10 cellular contexts compared by ENCODE assay signal in the genomic region with DNA sequence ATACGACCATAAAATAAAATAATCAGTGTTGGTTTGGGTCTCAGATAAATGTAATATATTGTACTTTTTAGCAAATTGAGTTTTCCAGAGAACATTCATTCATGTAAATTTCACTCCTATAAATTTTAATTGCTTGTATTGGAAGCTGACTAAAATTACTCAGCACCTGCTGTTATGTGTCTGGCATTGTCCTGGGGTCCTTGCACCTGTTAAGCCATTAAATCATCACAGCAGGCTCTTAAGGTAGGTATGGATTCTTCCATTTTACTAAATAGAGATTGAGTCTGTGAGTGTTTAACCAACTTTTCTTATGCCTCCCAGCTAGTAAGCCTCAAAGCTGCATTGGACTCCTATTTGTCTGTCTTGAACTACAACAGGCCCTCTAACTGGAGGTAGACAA.
A peak's percentile ranks its signal among the peaks of the same experiment; 100 is the strongest.
DNase-seq lines count a peak whose midpoint lies in the region; ATAC-seq, FAIRE-seq and TF ChIP-seq lines count a peak whose summit lies in the region.
"Had no signal": no experiment of that assay in that cellular context is flagged by ENCODE, and none has a peak within 500 bp of the region (broad histone marks: within the 10 kb centered on the region; RNA-seq: fewer than 3 reads in every experiment).

No MANE protein-coding gene starts in this region.

- POLR2A ChIA-PET in CD8-positive, alpha-beta memory T cell (lab: Charles Lee): no interaction called here
- POLR2A ChIA-PET in GM12878 (lab: Charles Lee): interaction anchor here (0.7 to 1.1 kb wide), 2 partner anchors 78 to 79 kb away, joined by 3 read pairs; no protein-coding TSS in a partner anchor

- H3K27ac Mint-ChIP-seq in CD8-positive, alpha-beta memory T cell: peak overlapping the region; percentile 49 to 99 (median 90)

- H3K79me2 ChIP-seq in GM12878 (ENCODE audit: control insufficient read depth, insufficient read depth, low read length): peaks cover 32% of the 10 kb centered on the region

- no peak overlapping the region for H3K27ac ChIP-seq in CD8-positive, alpha-beta memory T cell (ENCODE audit: low read depth, low read length)
- peak overlapping the region; percentile 79 for H3K27ac ChIP-seq in KOPT-K1 (ENCODE audit: low read depth, low read length, poor library complexity, severe bottlenecking)
- peak overlapping the region; percentile 65 for H3K27ac ChIP-seq in GM12878 (ENCODE audit: control insufficient read depth, insufficient read depth)
- no peak overlapping the region for H3K27ac ChIP-seq in ovary

- no peak for DNase-seq in CD8-positive, alpha-beta memory T cell
- DNase-seq in GM12878 (ENCODE audit: low read depth, low spot score) (no peak), ovary (no peak), COLO829 (ENCODE audit: low spot score) (no peak), GM19239 (ENCODE audit: insufficient read length, low spot score) (no peak), kidney tubule cell (ENCODE audit: low spot score) (no peak)
- DNase-seq: cortex of kidney, H9 had no signal

- TF ChIP-seq POLR2A in GM12878 (IDR thresholded peaks at IDR 0.05; ENCODE audit: low read depth, low read length) (no peak), ovary (IDR thresholded peaks at IDR 0.05) (no peak)

- intact Hi-C loops in GM12878 (cut with micrococcal nuclease; ENCODE audit: unreplicated experiment) (loop anchor here (5.0 to 10.0 kb wide), 3 partner anchors 33 to 180 kb away; no protein-coding TSS in a partner anchor), ovary (cut with DNase I) (no loop called here)

- H3K4me3 Mint-ChIP-seq in CD8-positive, alpha-beta memory T cell: peak overlapping the region; percentile 74 to 90 (median 85)
- H3K4me3 Mint-ChIP-seq: H9 had no signal

- CTCF ChIA-PET in CD8-positive, alpha-beta memory T cell (lab: Charles Lee): interaction anchor here (1.6 kb wide), 1 partner anchor 305 kb away, joined by 8 read pairs; no protein-coding TSS in a partner anchor
- CTCF ChIA-PET in GM12878 (lab: Yijun Ruan, JAX): interaction anchor here (1.0 to 1.3 kb wide), 3 partner anchors 34 to 225 kb away, joined by 3 read pairs; no protein-coding TSS in a partner anchor

- RAD21 ChIA-PET in GM12878 (lab: Charles Lee; ENCODE audit: unreplicated experiment): interaction anchor here (0.8 to 3.5 kb wide), 8 partner anchors 21 to 79 kb away, joined by 3 to 15 read pairs (median 6); no protein-coding TSS in a partner anchor

- no peaks in the 10 kb centered on the region for H4K20me1 ChIP-seq in GM12878 (ENCODE audit: control insufficient read depth, insufficient read depth)

- no peaks in the 10 kb centered on the region for H3K27me3 Mint-ChIP-seq in CD8-positive, alpha-beta memory T cell

- ATAC-seq in GM12878 (peak; percentile 43), HG02798 (IDR thresholded peaks at IDR 0.05; ENCODE audit: poor library complexity, unreplicated experiment) (no peak)

- peak overlapping the region; percentile 42 for H3K4me3 ChIP-seq in CD8-positive, alpha-beta memory T cell (ENCODE audit: low read length)
- peak overlapping the region; percentile 54; the same call in 1 of the 2 replicates for H3K4me3 ChIP-seq in GM12878
- peak overlapping the region; percentile 11 for H3K4me3 ChIP-seq in ovary

- no peak for FAIRE-seq in GM12878 (lab: Jason Lieb, UNC)
- FAIRE-seq in GM19239 (lab: Jason Lieb, UNC): no peak

- H3K9me3 ChIP-seq in CD8-positive, alpha-beta memory T cell (ENCODE audit: low read length): no peaks in the 10 kb centered on the region
- H3K9me3 ChIP-seq in KOPT-K1 (ENCODE audit: insufficient read depth, low read length, poor library complexity, severe bottlenecking): no peaks in the 10 kb centered on the region
- H3K9me3 ChIP-seq in GM12878 (replicated peaks; ENCODE audit: control insufficient read depth, insufficient read depth, low read length): no peaks in the 10 kb centered on the region
- no peaks in the 10 kb centered on the region for H3K9me3 ChIP-seq in ovary

- peaks cover 0 to 3% (median 0%) of the 10 kb centered on the region in 5 donors for H3K9me3 Mint-ChIP-seq in CD8-positive, alpha-beta memory T cell
- H3K9me3 Mint-ChIP-seq: H9 had no signal

- no peak for TF ChIP-seq RAD21 in GM12878 (IDR thresholded peaks at IDR 0.05; ENCODE audit: insufficient read depth, low read depth, low read length)

- H2AFZ ChIP-seq in GM12878 (ENCODE audit: control insufficient read depth, low read depth, low read length): no peak overlapping the region

- in situ Hi-C loops in GM12878 (cut with MboI): no loop called here

- H3K36me3 ChIP-seq in CD8-positive, alpha-beta memory T cell (ENCODE audit: insufficient read depth, low read length): no peaks in the 10 kb centered on the region
- H3K36me3 ChIP-seq in KOPT-K1 (ENCODE audit: insufficient read depth, low read length) (no peaks in the 10 kb centered on the region), GM12878 (ENCODE audit: control insufficient read depth in 2 of 2, insufficient read depth in 2 of 2, low read length in 1 of 2) (no peaks in the 10 kb centered on the region; a peak in 2 of 4 replicates), ovary (no peaks in the 10 kb centered on the region)

- H3K9ac ChIP-seq in GM12878 (ENCODE audit: control insufficient read depth, insufficient read depth, low read length): no peak overlapping the region

- no peaks in the 10 kb centered on the region for H3K27me3 ChIP-seq in CD8-positive, alpha-beta memory T cell (ENCODE audit: insufficient read depth, low read length, poor library complexity, severe bottlenecking)
- H3K27me3 ChIP-seq in GM12878 (replicated peaks in 1 of 2; ENCODE audit: control insufficient read depth in 2 of 2, insufficient read depth in 2 of 2, low read length in 1 of 2): no peaks in the 10 kb centered on the region
- no peaks in the 10 kb centered on the region for H3K27me3 ChIP-seq in ovary

- TF ChIP-seq CTCF in GM12878 (IDR thresholded peaks at IDR 0.05 in 2 of 3, conservative IDR thresholded peaks at IDR 0.05 in 1 of 3; ENCODE audit: control insufficient read depth in 2 of 3, extremely low read depth in 1 of 3, insufficient read depth in 1 of 3, low read depth in 3 of 3, low read length in 3 of 3): no peak
- no peak for TF ChIP-seq CTCF in ovary (IDR thresholded peaks at IDR 0.05)

- WGBS in GM12878 (ENCODE audit: insufficient coverage, insufficient replicate concordance, low lambda C conversion rate, missing lambda C conversion rate): 88% methylated on average over 1 of the region's 1 CpG
- WGBS in ovary, 3 donors: 9 to 26% (median 21%) methylated on average over 1 of the region's 1 CpG

- no peak for TF ChIP-seq EP300 in GM12878 (IDR thresholded peaks at IDR 0.05; ENCODE audit: borderline replicate concordance in 1 of 2, control insufficient read depth in 1 of 2, low read depth in 2 of 2, low read length in 2 of 2)
- no peak for TF ChIP-seq EP300 in ovary (IDR thresholded peaks at IDR 0.05)

- H3K36me3 Mint-ChIP-seq in CD8-positive, alpha-beta memory T cell: peaks cover 2 to 34% (median 4%) of the 10 kb centered on the region in 3 donors

- H3K4me1 ChIP-seq in CD8-positive, alpha-beta memory T cell (ENCODE audit: insufficient read depth, low read length): peaks cover 62% of the 10 kb centered on the region
- H3K4me1 ChIP-seq in GM12878 (ENCODE audit: control insufficient read depth, insufficient read depth, low read length) (peaks cover 6% of the 10 kb centered on the region; the same call in 1 of the 2 replicates), ovary (ENCODE audit: insufficient read depth) (peaks cover 2% of the 10 kb centered on the region)

- SMC1A ChIA-PET in GM12878 (lab: Charles Lee; ENCODE audit: uncharacterized antibody, unreplicated experiment): interaction anchor here (0.8 to 3.8 kb wide), 15 partner anchors 8 to 91 kb away, joined by 3 to 15 read pairs (median 4); no protein-coding TSS in a partner anchor

- no TSS peak for BruUV-seq in GM12878 (replicated peaks; lab: Mats Ljungman, UMichigan)

- peak overlapping the region; percentile 88 for H3K4me2 ChIP-seq in GM12878 (ENCODE audit: control insufficient read depth, insufficient read depth)

- peaks cover 78 to 99% (median 94%) of the 10 kb centered on the region in 3 donors for H3K4me1 Mint-ChIP-seq in CD8-positive, alpha-beta memory T cell

TF ChIP-seq in GM12878, 131 proteins besides CTCF, POLR2A, EP300 and RAD21 (continues in another document):
- TF ChIP-seq SMARCA5 (IDR thresholded peaks at IDR 0.05) (no peak), STAT3 (IDR thresholded peaks at IDR 0.05; ENCODE audit: low read depth, low read length) (no peak), NFYA (IDR thresholded peaks at IDR 0.05; ENCODE audit: borderline replicate concordance, low read depth, low read length) (no peak), POU2F2 (IDR thresholded peaks at IDR 0.05; ENCODE audit: borderline replicate concordance, low read depth, low read length) (no peak), ZBTB4 (CRISPR knock-in tag; IDR thresholded peaks at IDR 0.05) (no peak), ZNF622 (IDR thresholded peaks at IDR 0.05) (no peak), RFX5 (IDR thresholded peaks at IDR 0.05; ENCODE audit: low read depth, low read length) (no peak), WRNIP1 (IDR thresholded peaks at IDR 0.05; ENCODE audit: borderline replicate concordance, low read depth, low read length) (no peak), PML (IDR thresholded peaks at IDR 0.05; ENCODE audit: low read length) (no peak), MXI1 (IDR thresholded peaks at IDR 0.05; ENCODE audit: low read depth, low read length) (no peak), CEBPB (IDR thresholded peaks at IDR 0.05; ENCODE audit: borderline replicate concordance in 1 of 2, low read depth in 2 of 2, low read length in 2 of 2) (no peak), ZNF217 (IDR thresholded peaks at IDR 0.05) (no peak)

Comparison
In these comparisons a context has a peak if more than half of its experiments do, and no peak if none do; other contexts are left out.
1. H3K27ac ChIP-seq: peak in KOPT-K1 (single experiment) and GM12878 (single experiment); none in CD8-positive, alpha-beta memory T cell (single experiment) and ovary (0 of 2).
2. Peak in every context shown above with its lines, with median percentiles within 50 percentile points of each other: H3K4me3 ChIP-seq.